Comparison of ENCODE assay signal across 24 cellular contexts in the genomic region with DNA sequence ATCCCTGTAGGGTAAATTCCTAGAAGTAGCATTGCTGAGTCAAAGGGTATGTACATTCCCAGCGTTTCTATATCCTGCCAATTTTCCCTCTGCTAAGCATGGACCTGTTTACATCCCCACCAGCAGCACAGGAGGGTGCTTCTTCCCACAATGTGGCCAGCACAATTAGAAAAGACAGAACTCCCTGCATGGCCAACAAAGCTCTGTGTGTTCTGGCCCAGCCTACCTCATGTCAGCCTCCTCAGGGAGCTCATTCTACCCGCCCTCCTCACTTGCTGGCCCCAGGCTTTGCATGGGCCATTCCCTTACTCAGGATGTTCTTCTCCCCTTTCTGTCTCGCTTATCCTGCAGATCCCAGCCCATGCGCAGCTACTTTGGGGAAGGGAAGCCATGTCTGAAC.
DNase-seq lines count a peak whose midpoint lies in the region; TF ChIP-seq lines count a peak whose summit lies in the region.
"Had no signal": no experiment of that assay in that cellular context is flagged by ENCODE, and none has a peak within 500 bp of the region (broad histone marks: within the 10 kb centered on the region; RNA-seq: fewer than 3 reads in every experiment).

No MANE protein-coding gene starts in this region.

- no peak for TF ChIP-seq POLR2A in erythroblast (IDR thresholded peaks at IDR 0.05; ENCODE audit: low read length)

- TF ChIP-seq CTCF in epithelial cell of esophagus (IDR thresholded peaks at IDR 0.05; ENCODE audit: insufficient read depth, low read depth, low read length, missing control alignments) = no peak

- no peak overlapping the region for H3K4me3 ChIP-seq in epithelial cell of esophagus (ENCODE audit: low read length)
- H3K4me3 ChIP-seq: cardiac muscle cell, ovary, thyroid gland had no signal

- peak; percentile 79 for DNase-seq in COR-L47 (lab: John Stamatoyannopoulos, UW)
- peak; percentile 26 for DNase-seq in ELR (ENCODE audit: low read depth)
- DNase-seq in NCI-H446 treated with DMSO at 0.1 percent for 48 hours (lab: John Stamatoyannopoulos, UW) = peak; percentile 75
- peak; percentile 4 for DNase-seq in epithelial cell of esophagus (ENCODE audit: low read depth)
- DNase-seq in kidney glomerular epithelial cell (lab: John Stamatoyannopoulos, UW) = no peak
- DNase-seq in erythroblast (lab: John Stamatoyannopoulos, UW) = no peak
- DNase-seq in activated CD4-positive, alpha-beta T cell treated with anti-CD3 and anti-CD28 coated beads for 48 hours = no peak
- DNase-seq: activated CD4-positive, alpha-beta T cell treated with anti-CD3 and anti-CD28 coated beads, Interleukin-2, amount 10 ng/mL, durations not matched to agents 7 days and 5 days; activated naive CD4-positive, alpha-beta T cell treated with anti-CD3 and anti-CD28 coated beads, Interleukin-2, amount 50 U/mL, for 16 hours; activated T-cell treated with anti-CD3 and anti-CD28 coated beads, Interleukin-2, amount 50 U/mL, for 48 hours; amygdala; dermis blood vessel endothelial cell; islet precursor cell; MV-4-11; natural killer cell; NCI-H187 treated with DMSO at 0.1 percent for 48 hours; ovary; right cardiac atrium; stimulated activated CD4-positive, alpha-beta T cell treated with anti-CD3 and anti-CD28 coated beads, Interleukin-12 subunit alpha, Interleukin-12 subunit beta, amount 100 ng/mL, for 4 hours; stimulated activated CD4-positive, alpha-beta T cell treated with anti-CD3 and anti-CD28 coated beads, Interleukin-4, amount 100 ng/mL, for 4 hours; stimulated activated naive CD8-positive, alpha-beta T cell treated with anti-CD3 and anti-CD28 coated beads, Interleukin-15, Interleukin-2, amounts not matched to agents 100 U/mL and 50 U/mL, for 24 hours; thyroid gland; WERI-Rb-1 had no signal

Comparison
In these comparisons a context has a peak if more than half of its experiments do, and no peak if none do; other contexts are left out.
1. DNase-seq: peak in COR-L47 (single experiment), ELR (single experiment), NCI-H446 treated with DMSO at 0.1 percent for 48 hours (single experiment) and epithelial cell of esophagus (single experiment); none in kidney glomerular epithelial cell (single experiment), erythroblast (0 of 2) and activated CD4-positive, alpha-beta T cell treated with anti-CD3 and anti-CD28 coated beads for 48 hours (single experiment).